13 cellular contexts compared by ENCODE assay signal in the genomic region with DNA sequence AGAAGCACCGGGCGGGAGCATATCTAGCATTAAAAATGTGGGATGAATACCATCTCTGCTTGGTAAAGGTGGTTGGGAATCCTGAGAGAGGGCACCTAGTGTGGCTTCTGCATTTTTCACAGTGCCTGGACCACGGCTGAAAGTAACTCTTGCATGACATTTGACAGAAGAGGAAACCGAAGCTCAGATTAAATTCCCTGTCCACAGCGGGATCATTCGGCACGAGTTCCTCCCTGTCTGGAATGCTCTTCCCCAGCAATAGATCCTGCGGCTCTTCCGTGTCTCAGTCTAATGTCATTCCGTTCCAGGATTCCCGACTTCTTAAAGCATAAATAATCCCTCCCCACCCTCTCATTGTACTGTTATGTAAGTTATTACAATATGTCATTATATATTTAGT. TPM values are rescaled to one million over a fixed set of nuclear protein-coding genes. Genes with fewer than 3 reads are reported as not detected.
DNase-seq lines count a peak whose midpoint lies in the region; ATAC-seq and TF ChIP-seq lines count a peak whose summit lies in the region.
"Had no signal": no experiment of that assay in that cellular context is flagged by ENCODE, and none has a peak within 500 bp of the region (broad histone marks: within the 10 kb centered on the region; RNA-seq: fewer than 3 reads in every experiment).

No MANE protein-coding gene starts in this region.

- peaks cover 37% of the 10 kb centered on the region for H3K4me1 Mint-ChIP-seq in CD8-positive, alpha-beta T cell (ENCODE audit: low read depth)
- H3K4me1 Mint-ChIP-seq in activated T-helper 17 cell treated with anti-CD3 and anti-CD28 coated beads, Interleukin-2, amount 50 U/mL, for 72 hours, result peaks cover 35% of the 10 kb centered on the region
- H3K4me1 Mint-ChIP-seq in nephron progenitor cell, result peaks cover 37% of the 10 kb centered on the region

- no peak overlapping the region for H3K4me3 ChIP-seq in CD8-positive, alpha-beta T cell (ENCODE audit: low read depth, low read length)
- peak overlapping the region; percentile 98; the same call in 1 of the 2 replicates for H3K4me3 ChIP-seq in HUES64 (ENCODE audit: low read length)

- H3K4me1 ChIP-seq in CD8-positive, alpha-beta T cell (ENCODE audit: insufficient read depth, low read length), result peaks cover 24% of the 10 kb centered on the region
- peaks cover 11% of the 10 kb centered on the region; the same call in 1 of the 2 replicates for H3K4me1 ChIP-seq in HUES64 (ENCODE audit: insufficient read depth, low read length)

- no peak overlapping the region for H3K9ac ChIP-seq in HUES64 (ENCODE audit: low read depth, low read length)

- intact Hi-C loops in CD8-positive, alpha-beta T cell (cut with DNase I, micrococcal nuclease), result no loop called here

- peaks cover 19% of the 10 kb centered on the region for H3K36me3 ChIP-seq in CD8-positive, alpha-beta T cell (ENCODE audit: insufficient read depth, low read length)
- peaks cover 36% of the 10 kb centered on the region for H3K36me3 ChIP-seq in HUES64 (ENCODE audit: insufficient read depth, low read length)

- DNase-seq in CD8-positive, alpha-beta T cell, result no peak
- DNase-seq in nephron progenitor cell (no peak), NCI-H2227 treated with DMSO at 0.1 percent for 48 hours (lab: John Stamatoyannopoulos, UW) (no peak), NCI-H1436 treated with DMSO at 0.1 percent for 48 hours (lab: John Stamatoyannopoulos, UW) (no peak)
- DNase-seq: colonic mucosa; NCI-H524; small intestine; stimulated activated CD8-positive, alpha-beta memory T cell treated with anti-CD3 and anti-CD28 coated beads, Interleukin-4, amount 100 ng/mL, for 48 hours had no signal

- no peaks in the 10 kb centered on the region for H3K9me3 ChIP-seq in CD8-positive, alpha-beta T cell (ENCODE audit: low read length)
- no peaks in the 10 kb centered on the region for H3K9me3 ChIP-seq in HUES64 (ENCODE audit: insufficient read depth, low read depth, low read length)
- H3K9me3 ChIP-seq: colonic mucosa had no signal

- no peak for TF ChIP-seq CTCF in CD8-positive, alpha-beta T cell (IDR thresholded peaks at IDR 0.05)
- no peak for TF ChIP-seq CTCF in nephron progenitor cell (IDR thresholded peaks at IDR 0.05)

- H3K27me3 Mint-ChIP-seq in CD8-positive, alpha-beta T cell (ENCODE audit: low read depth), result no peaks in the 10 kb centered on the region
- H3K27me3 Mint-ChIP-seq in activated T-helper 17 cell treated with anti-CD3 and anti-CD28 coated beads, Interleukin-2, amount 50 U/mL, for 72 hours, result no peaks in the 10 kb centered on the region
- H3K27me3 Mint-ChIP-seq in nephron progenitor cell (ENCODE audit: low read depth, poor library complexity), result peaks cover 17% of the 10 kb centered on the region

- H3K27ac ChIP-seq in CD8-positive, alpha-beta T cell (ENCODE audit: low read depth, low read length), result no peak overlapping the region
- no peak overlapping the region for H3K27ac ChIP-seq in HUES64 (ENCODE audit: low read depth, low read length)

- peaks cover 39% of the 10 kb centered on the region for H3K36me3 Mint-ChIP-seq in CD8-positive, alpha-beta T cell
- H3K36me3 Mint-ChIP-seq in activated T-helper 17 cell treated with anti-CD3 and anti-CD28 coated beads, Interleukin-2, amount 50 U/mL, for 72 hours (ENCODE audit: low read depth), result peaks cover 44% of the 10 kb centered on the region
- H3K36me3 Mint-ChIP-seq in nephron progenitor cell (ENCODE audit: low read depth), result peaks cover 43% of the 10 kb centered on the region

- H3K27ac Mint-ChIP-seq in CD8-positive, alpha-beta T cell, result no peak overlapping the region
- H3K27ac Mint-ChIP-seq in activated T-helper 17 cell treated with anti-CD3 and anti-CD28 coated beads, Interleukin-2, amount 50 U/mL, for 72 hours, result peak overlapping the region; percentile 82
- no peak overlapping the region for H3K27ac Mint-ChIP-seq in nephron progenitor cell

- no peak for ATAC-seq in CD8-positive, alpha-beta T cell
- ATAC-seq in activated T-helper 17 cell treated with anti-CD3 and anti-CD28 coated beads, Interleukin-2, amount 50 U/mL, for 72 hours (replicated peaks), result no peak
- ATAC-seq in HG02588 (IDR thresholded peaks at IDR 0.05; ENCODE audit: unreplicated experiment) (no peak), GM19397 (IDR thresholded peaks at IDR 0.05; ENCODE audit: unreplicated experiment) (no peak)

- H3K27me3 ChIP-seq in CD8-positive, alpha-beta T cell (ENCODE audit: insufficient read depth, low read length), result no peaks in the 10 kb centered on the region
- H3K27me3 ChIP-seq in HUES64 (ENCODE audit: insufficient read depth, low read length), result no peaks in the 10 kb centered on the region
- H3K27me3 ChIP-seq: colonic mucosa had no signal

- peak overlapping the region; percentile 89 for H3K4me3 Mint-ChIP-seq in CD8-positive, alpha-beta T cell
- peak overlapping the region; percentile 98 for H3K4me3 Mint-ChIP-seq in activated T-helper 17 cell treated with anti-CD3 and anti-CD28 coated beads, Interleukin-2, amount 50 U/mL, for 72 hours
- peak overlapping the region; percentile 97 for H3K4me3 Mint-ChIP-seq in nephron progenitor cell

- POLR2A ChIA-PET in CD8-positive, alpha-beta T cell (lab: Charles Lee), result interaction anchor here (0.9 to 4.0 kb wide), 5 partner anchors 10 to 195 kb away, joined by 3 to 34 read pairs (median 4); partner anchors contain the start of genes ADI1, RNASEH1 and TRAPPC12

- H3K9me3 Mint-ChIP-seq in CD8-positive, alpha-beta T cell, result no peaks in the 10 kb centered on the region
- H3K9me3 Mint-ChIP-seq in activated T-helper 17 cell treated with anti-CD3 and anti-CD28 coated beads, Interleukin-2, amount 50 U/mL, for 72 hours, result no peaks in the 10 kb centered on the region
- H3K9me3 Mint-ChIP-seq in nephron progenitor cell, result peaks cover 8% of the 10 kb centered on the region
- H3K9me3 Mint-ChIP-seq: T-helper 1 cell treated with Interleukin-12 subunit alpha and Interleukin-12 subunit beta and Interleukin-4 antibody, amounts not matched to agents 30 μg/mL and 1 μg/mL, for 36 hours had no signal

- CTCF ChIA-PET in CD8-positive, alpha-beta T cell (lab: Charles Lee), result interaction anchor here (1.7 kb wide), 1 partner anchor 16 kb away, joined by 6 read pairs; the partner anchor contains the start of gene RNASEH1

- WGBS in HUES64, result 96% methylated on average over 11 of the region's 11 CpGs

RNA-seq across cellular contexts. Expression of gene RPS7, which starts 0.9 kb away (rescaled TPM):
- 1,000 to 10,000 TPM; 1,923 to 2,016 TPM for total RNA-seq in CD8-positive, alpha-beta T cell
- polyA plus RNA-seq in HUES64 (2013, experiment 1 of 2), result 1,736 TPM
- 1,772 TPM for polyA plus RNA-seq in HUES64 (2013, experiment 2 of 2)
- 1,000 to 10,000 TPM; 1,635 to 1,848 TPM for total RNA-seq in activated T-helper 17 cell treated with anti-CD3 and anti-CD28 coated beads, Interleukin-2, amount 50 U/mL, for 72 hours

RNA-seq across cellular contexts. Expression of gene RNASEH1, which starts 16.0 kb away (rescaled TPM):
- 10 to 100 TPM; 31.1 to 34.1 TPM for total RNA-seq in CD8-positive, alpha-beta T cell
- 27.3 TPM for polyA plus RNA-seq in HUES64 (2013, experiment 1 of 2)
- polyA plus RNA-seq in HUES64 (2013, experiment 2 of 2), result 25.7 TPM
- total RNA-seq in activated T-helper 17 cell treated with anti-CD3 and anti-CD28 coated beads, Interleukin-2, amount 50 U/mL, for 72 hours, result 10 to 100 TPM; 10.3 to 31.7 TPM

RNA-seq across cellular contexts. Expression of gene COLEC11, which starts 20.8 kb away (rescaled TPM):
- total RNA-seq in CD8-positive, alpha-beta T cell, result not detected
- polyA plus RNA-seq in HUES64 (2013, experiment 1 of 2), result not detected
- polyA plus RNA-seq in HUES64 (2013, experiment 2 of 2), result 0.32 TPM
- total RNA-seq in activated T-helper 17 cell treated with anti-CD3 and anti-CD28 coated beads, Interleukin-2, amount 50 U/mL, for 72 hours, result under 1 TPM in 1 of 2 donors, not detected in 1; 0.54 TPM

RNA-seq across cellular contexts. Expression of gene ADI1, which starts 54.8 kb away (rescaled TPM):
- 10 to 100 TPM; 21.9 to 22.4 TPM for total RNA-seq in CD8-positive, alpha-beta T cell
- 36.2 TPM for polyA plus RNA-seq in HUES64 (2013, experiment 1 of 2)
- polyA plus RNA-seq in HUES64 (2013, experiment 2 of 2), result 27.1 TPM
- total RNA-seq in activated T-helper 17 cell treated with anti-CD3 and anti-CD28 coated beads, Interleukin-2, amount 50 U/mL, for 72 hours, result 10 to 100 TPM; 25.8 to 26.0 TPM
